Comparison of ENCODE assay signal across 12 cellular contexts in genomic region chr9:70303268-70303667, GRCh38.
"Had no signal": no experiment of that assay in that cellular context is flagged by ENCODE, and none has a peak within 500 bp of the region (broad histone marks: within the 10 kb centered on the region; RNA-seq: fewer than 3 reads in every experiment).

No MANE protein-coding gene starts in this region.

- H3K4me3 ChIP-seq: ascending aorta, dorsolateral prefrontal cortex, prostate gland, smooth muscle cell, suprapubic skin had no signal

- ATAC-seq: right cardiac atrium had no signal

- DNase-seq: activated naive CD4-positive, alpha-beta T cell; activated naive CD8-positive, alpha-beta T cell treated with anti-CD3 and anti-CD28 coated beads, Interleukin-2, amount 10 ng/mL, durations not matched to agents 7 days and 5 days; dorsolateral prefrontal cortex; endodermal cell; head of caudate nucleus; immature natural killer cell; right cardiac atrium; trophoblast cell had no signal
